In the genomic region with DNA sequence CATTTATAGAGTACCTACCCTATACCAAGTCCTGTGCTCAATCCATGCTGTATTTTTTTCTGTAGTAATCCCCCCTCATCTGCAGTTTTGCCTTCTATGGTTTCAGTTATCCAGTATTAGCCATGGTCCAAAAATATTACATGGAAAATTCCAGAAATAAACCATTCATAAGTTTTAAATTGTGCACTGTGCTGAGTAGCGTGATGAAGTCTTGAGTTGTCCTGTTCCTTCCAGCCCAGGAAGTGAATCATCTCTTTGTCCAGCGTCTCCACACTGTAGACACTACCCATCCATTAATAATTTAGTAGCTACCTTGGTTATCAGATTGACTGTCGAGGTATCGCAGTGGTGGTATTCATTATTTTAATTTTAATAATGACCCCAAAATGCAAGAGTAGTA, we compare ENCODE assay signal across 26 cellular contexts.
"Had no signal": no experiment of that assay in that cellular context is flagged by ENCODE, and none has a peak within 500 bp of the region (broad histone marks: within the 10 kb centered on the region; RNA-seq: fewer than 3 reads in every experiment).

No MANE protein-coding gene starts in this region.

- DNase-seq: activated CD4-positive, alpha-beta T cell treated with anti-CD3 and anti-CD28 coated beads for 36 hours; activated CD4-positive, CD25-positive, alpha-beta regulatory T cell; activated CD8-positive, alpha-beta T cell treated with anti-CD3 and anti-CD28 coated beads, Interleukin-2, amount 10 ng/mL, durations not matched to agents 7 days and 5 days; activated naive CD4-positive, alpha-beta T cell; activated T-cell treated with anti-CD3 and anti-CD28 coated beads for 4 hours; activated T-cell treated with anti-CD3 and anti-CD28 coated beads, Interleukin-2, amount 50 U/mL, for 72 hours; cerebellar nuclear complex; colonic mucosa; dorsolateral prefrontal cortex; effector memory CD4-positive, alpha-beta T cell; foreskin fibroblast; left ventricle myocardium inferior; mesendoderm; nephron progenitor cell; right lobe of liver; stimulated activated CD4-positive, alpha-beta T cell treated with anti-CD3 and anti-CD28 coated beads, Interleukin-12 subunit alpha, Interleukin-12 subunit beta, amount 100 ng/mL, for 4 hours; stimulated activated CD4-positive, alpha-beta T cell treated with anti-CD3 and anti-CD28 coated beads, Interleukin-4, amount 100 ng/mL, for 24 hours; trophoblast cell had no signal

- H3K9me3 ChIP-seq: colonic mucosa, left ventricle myocardium inferior, neutrophil, right lobe of liver, thoracic aorta had no signal

- H3K36me3 ChIP-seq: cardiac muscle cell, colonic mucosa, left ventricle myocardium inferior, neutrophil, right lobe of liver, thoracic aorta had no signal

- H3K4me3 ChIP-seq: cardiac muscle cell, colonic mucosa, dorsolateral prefrontal cortex, left ventricle myocardium inferior, lung, right lobe of liver, skin epidermis, thoracic aorta had no signal

- H3K27ac ChIP-seq: cardiac muscle cell, colonic mucosa, dorsolateral prefrontal cortex, left ventricle myocardium inferior, neutrophil, right lobe of liver, skin epidermis, thoracic aorta had no signal

- ATAC-seq: activated CD4-positive, alpha-beta T cell treated with anti-CD3 and anti-CD28 coated beads for 36 hours; activated CD8-positive, alpha-beta T cell treated with anti-CD3 and anti-CD28 coated beads, Interleukin-2, amount 10 ng/mL, durations not matched to agents 7 days and 5 days; activated naive CD4-positive, alpha-beta T cell treated with anti-CD3 and anti-CD28 coated beads, Interleukin-2, amount 50 U/mL, for 72 hours; activated T-cell treated with anti-CD3 and anti-CD28 coated beads, Interleukin-2, amount 50 U/mL, for 72 hours; esophagus mucosa; right lobe of liver; stimulated activated effector memory CD8-positive, alpha-beta T cell treated with anti-CD3 and anti-CD28 coated beads, Interleukin-12 subunit alpha, Interleukin-12 subunit beta, amount 100 ng/mL, for 72 hours had no signal

- H3K27me3 ChIP-seq: cardiac muscle cell, colonic mucosa, neutrophil, right lobe of liver had no signal

- H3K4me1 ChIP-seq: colonic mucosa, left ventricle myocardium inferior, right lobe of liver had no signal
